7 cellular contexts compared by ENCODE assay signal in genomic region chr11:41074318-41074717, GRCh38.
"Had no signal": no experiment of that assay in that cellular context is flagged by ENCODE, and none has a peak within 500 bp of the region (broad histone marks: within the 10 kb centered on the region; RNA-seq: fewer than 3 reads in every experiment).

No MANE protein-coding gene starts in this region.

- H3K4me2 ChIP-seq: GM23338 had no signal

- H3K27ac ChIP-seq: HL-60 had no signal

- H2AFZ ChIP-seq: GM23338 had no signal

- H3K4me3 ChIP-seq: GM23338, HAP-1 had no signal

- ATAC-seq: GM23338, HCT116, HepG2 had no signal

- H3K36me3 ChIP-seq: HAP-1 had no signal

- H3K4me1 ChIP-seq: HAP-1 had no signal

- H3K9me3 ChIP-seq: HAP-1 had no signal

- DNase-seq: H7, HFFc6 had no signal
